ENCODE assay signal across 8 cellular contexts in the genomic region with DNA sequence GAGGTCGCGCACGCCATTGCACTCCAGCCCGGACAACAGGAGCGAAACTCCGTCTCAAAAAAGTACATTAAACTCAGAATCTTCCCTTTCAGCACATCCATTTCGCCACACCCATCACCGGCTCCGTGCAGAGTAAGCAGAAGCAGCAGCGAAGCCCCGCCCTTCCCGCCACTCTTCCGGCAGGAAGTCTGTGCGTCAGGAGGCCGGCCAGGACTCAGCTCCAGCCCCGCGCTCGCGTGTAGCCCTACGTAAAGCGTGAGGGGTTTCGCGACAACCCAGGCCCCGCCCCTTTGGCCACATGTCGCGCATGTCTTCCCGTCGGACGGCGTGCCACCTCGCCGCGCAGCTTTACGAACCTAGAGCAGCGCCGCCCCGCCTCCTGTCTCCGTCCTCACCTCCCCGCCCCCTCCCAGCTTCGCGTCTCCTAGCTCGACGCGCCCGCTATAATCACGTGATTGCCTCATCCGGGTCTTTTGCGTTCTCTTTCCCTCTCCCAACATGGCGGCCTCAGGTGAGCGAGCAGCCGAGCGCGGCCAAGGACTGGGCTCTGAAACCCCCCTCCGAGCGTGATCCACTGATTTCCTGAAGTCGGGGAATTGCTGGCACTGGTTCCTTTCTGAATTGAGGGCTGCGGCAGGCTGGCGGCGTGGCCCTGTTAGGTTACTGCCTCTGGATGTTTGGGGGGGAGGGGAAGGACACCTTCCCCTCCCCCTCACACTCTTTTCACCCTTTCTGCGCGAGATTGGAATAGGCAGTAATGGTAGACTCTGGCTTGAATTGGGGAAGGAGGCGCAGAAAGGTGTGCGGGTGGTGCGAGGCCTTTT. TPM values are rescaled to one million over a fixed set of nuclear protein-coding genes. Genes with fewer than 3 reads are reported as not detected.
A peak's percentile ranks its signal among the peaks of the same experiment; 100 is the strongest.
DNase-seq lines count a peak whose midpoint lies in the region; ATAC-seq and TF ChIP-seq lines count a peak whose summit lies in the region.

A gene with protein sequence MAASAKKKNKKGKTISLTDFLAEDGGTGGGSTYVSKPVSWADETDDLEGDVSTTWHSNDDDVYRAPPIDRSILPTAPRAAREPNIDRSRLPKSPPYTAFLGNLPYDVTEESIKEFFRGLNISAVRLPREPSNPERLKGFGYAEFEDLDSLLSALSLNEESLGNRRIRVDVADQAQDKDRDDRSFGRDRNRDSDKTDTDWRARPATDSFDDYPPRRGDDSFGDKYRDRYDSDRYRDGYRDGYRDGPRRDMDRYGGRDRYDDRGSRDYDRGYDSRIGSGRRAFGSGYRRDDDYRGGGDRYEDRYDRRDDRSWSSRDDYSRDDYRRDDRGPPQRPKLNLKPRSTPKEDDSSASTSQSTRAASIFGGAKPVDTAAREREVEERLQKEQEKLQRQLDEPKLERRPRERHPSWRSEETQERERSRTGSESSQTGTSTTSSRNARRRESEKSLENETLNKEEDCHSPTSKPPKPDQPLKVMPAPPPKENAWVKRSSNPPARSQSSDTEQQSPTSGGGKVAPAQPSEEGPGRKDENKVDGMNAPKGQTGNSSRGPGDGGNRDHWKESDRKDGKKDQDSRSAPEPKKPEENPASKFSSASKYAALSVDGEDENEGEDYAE (plus strand): TSS at position 471 of the 824 bp plus-strand sequence. CDS start 28 bp downstream, at position 499.

- peaks cover 0 to 31% (median 0%) of the 10 kb centered on the region in 3 donors for H3K36me3 Mint-ChIP-seq in CD8-positive, alpha-beta memory T cell

- H3K27ac Mint-ChIP-seq in CD8-positive, alpha-beta memory T cell = peak within 1 kb of the TSS; percentile 95 to 99 (median 98)

- peak within 1 kb of the TSS; percentile 100 for H3K4me3 ChIP-seq in CD8-positive, alpha-beta memory T cell (ENCODE audit: low read length)
- H3K4me3 ChIP-seq in lung = peak within 1 kb of the TSS; percentile 96

- ATAC-seq in GM19468 (IDR thresholded peaks at IDR 0.05; ENCODE audit: extremely low read depth, unreplicated experiment) = peak; percentile 89
- ATAC-seq in lung (ENCODE audit: insufficient read depth, low FRiP score) = peak; percentile 98

- WGBS in lung, 2 donors = 0% methylated on average over 64 of the region's 64 CpGs

- CTCF ChIA-PET in CD8-positive, alpha-beta memory T cell (lab: Charles Lee) = interaction anchor here (0.7 to 1.3 kb wide), 8 partner anchors 20 to 318 kb away, joined by 3 to 5 read pairs (median 3); no protein-coding TSS in a partner anchor

- POLR2A ChIA-PET in CD8-positive, alpha-beta memory T cell (lab: Charles Lee) = interaction anchor here (0.5 to 1.3 kb wide), 13 partner anchors 40 to 1788 kb away, joined by 3 to 9 read pairs (median 4); a partner anchor contains a TSS

- H3K27me3 ChIP-seq in CD8-positive, alpha-beta memory T cell (ENCODE audit: insufficient read depth, low read length, poor library complexity, severe bottlenecking) = no peaks in the 10 kb centered on the region
- H3K27me3 ChIP-seq in lung (ENCODE audit: control insufficient read depth, insufficient read depth) = no peaks in the 10 kb centered on the region

- H3K9me3 ChIP-seq in CD8-positive, alpha-beta memory T cell (ENCODE audit: low read length) = no peaks in the 10 kb centered on the region
- H3K9me3 ChIP-seq in lung (ENCODE audit: control insufficient read depth in 2 of 2, insufficient read depth in 1 of 2, low read length in 1 of 2) = no peaks in the 10 kb centered on the region

- H3K27me3 Mint-ChIP-seq in CD8-positive, alpha-beta memory T cell = peaks cover 6% of the 10 kb centered on the region in 2 donors

- H3K4me1 ChIP-seq in CD8-positive, alpha-beta memory T cell (ENCODE audit: insufficient read depth, low read length) = peaks cover 41% of the 10 kb centered on the region
- H3K4me1 ChIP-seq in lung (ENCODE audit: control insufficient read depth in 2 of 2, insufficient read depth in 2 of 2, low read length in 2 of 2) = peaks cover 6 to 19% of the 10 kb centered on the region in 2 donors

- peak; percentile 99 to 100 (median 100) for DNase-seq in CD8-positive, alpha-beta memory T cell
- peak; percentile 95 for DNase-seq in HS-5 (ENCODE audit: low read depth)
- DNase-seq in NK-92 treated with Interleukin-12 subunit alpha and Interleukin-12 subunit beta, amount 100 ng/mL, for 24 hours (lab: John Stamatoyannopoulos, UW) = peak; percentile 99
- DNase-seq in activated CD8-positive, alpha-beta memory T cell treated with anti-CD3 and anti-CD28 coated beads for 24 hours = peak; percentile 99
- DNase-seq in effector CD4-positive, alpha-beta T cell = peak; percentile 99
- peak; percentile 100 for DNase-seq in lung (ENCODE audit: low spot score)
- DNase-seq in stimulated activated CD4-positive, alpha-beta T cell treated with anti-CD3 and anti-CD28 coated beads, TNF-alpha, amount 100 ng/mL, for 4 hours (ENCODE audit: low read depth in 3 of 3) = peak; percentile 99 to 100 (median 99)

- TF ChIP-seq CTCF in lung (IDR thresholded peaks at IDR 0.05; ENCODE audit: control extremely low read depth, extremely low read depth) = no peak

- H3K4me3 Mint-ChIP-seq in CD8-positive, alpha-beta memory T cell = peak within 1 kb of the TSS; percentile 98 to 100 (median 99)

- H3K36me3 ChIP-seq in CD8-positive, alpha-beta memory T cell (ENCODE audit: insufficient read depth, low read length) = peaks cover 4% of the 10 kb centered on the region
- H3K36me3 ChIP-seq in lung (ENCODE audit: control insufficient read depth in 2 of 2, insufficient read depth in 2 of 2, low read length in 2 of 2) = peaks cover 0 to 6% of the 10 kb centered on the region in 2 donors

- H3K9me3 Mint-ChIP-seq in CD8-positive, alpha-beta memory T cell = no peaks in the 10 kb centered on the region

- H3K27ac ChIP-seq in CD8-positive, alpha-beta memory T cell (ENCODE audit: low read depth, low read length) = peak within 1 kb of the TSS; percentile 96
- H3K27ac ChIP-seq in lung (ENCODE audit: low read depth in 1 of 2, low read length in 1 of 2) = peak within 1 kb of the TSS; percentile 83 to 93

- peaks cover 46 to 56% (median 47%) of the 10 kb centered on the region in 3 donors for H3K4me1 Mint-ChIP-seq in CD8-positive, alpha-beta memory T cell

RNA-seq across cellular contexts. Expression of the gene that starts here (rescaled TPM):
- 100 to 1,000 TPM; 644 to 660 TPM for total RNA-seq in CD8-positive, alpha-beta memory T cell
- polyA plus RNA-seq in CD8-positive, alpha-beta memory T cell = 114 TPM
- total RNA-seq in lung = 100 to 1,000 TPM; 301 to 684 TPM
- polyA plus RNA-seq in lung = 100 to 1,000 TPM in 1 of 2 donors, 10 to 100 TPM in 1; 81.9 to 139 TPM

Comparison
In these comparisons a context has a peak if more than half of its experiments do, and no peak if none do; other contexts are left out.
1. Peak in every context shown above with its lines: DNase-seq, ATAC-seq, H3K4me3 ChIP-seq and H3K27ac ChIP-seq.